In the genomic region with DNA sequence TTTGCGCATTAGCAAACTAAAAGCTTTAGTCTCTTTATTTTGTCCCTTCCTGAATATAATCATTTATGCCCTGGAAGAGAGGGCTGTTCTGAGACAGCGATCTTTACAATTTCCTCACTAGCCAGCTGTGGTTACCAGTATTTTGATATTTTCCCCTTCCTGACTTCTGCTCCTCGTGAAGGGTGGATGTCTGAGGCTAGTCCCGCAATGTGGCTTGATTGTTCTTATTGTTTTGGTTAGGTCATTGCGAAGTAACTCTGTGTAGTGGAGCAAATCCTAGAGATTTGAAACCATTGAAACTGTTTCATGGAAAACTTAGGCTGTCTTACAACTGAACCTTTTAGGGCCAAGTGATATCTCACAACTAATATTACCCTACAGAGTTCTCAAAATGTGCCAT, we compare ENCODE assay signal across 10 cellular contexts. TPM values are rescaled to one million over a fixed set of nuclear protein-coding genes. Genes with fewer than 3 reads are reported as not detected.
A peak's percentile ranks its signal among the peaks of the same experiment; 100 is the strongest.
DNase-seq lines count a peak whose midpoint lies in the region; FAIRE-seq and TF ChIP-seq lines count a peak whose summit lies in the region.
"Had no signal": no experiment of that assay in that cellular context is flagged by ENCODE, and none has a peak within 500 bp of the region (broad histone marks: within the 10 kb centered on the region; RNA-seq: fewer than 3 reads in every experiment).

No MANE protein-coding gene starts in this region.

- no peak for FAIRE-seq in urothelium cell line (lab: Jason Lieb, UNC)

- H3K36me3 ChIP-seq in breast epithelium (no peaks in the 10 kb centered on the region), transverse colon (no peaks in the 10 kb centered on the region)

- 85% methylated on average over 3 to 5 of the region's 5 CpGs for WGBS in transverse colon (ENCODE audit: low coverage in 1 of 2), 2 donors

- H3K4me1 Mint-ChIP-seq in MCF 10A (ENCODE audit: insufficient read depth, unreplicated experiment) = peaks cover 48% of the 10 kb centered on the region
- H3K4me1 Mint-ChIP-seq in activated CD4-positive, alpha-beta memory T cell treated with anti-CD3 and anti-CD28 coated beads for 36 hours (ENCODE audit: low read depth) = peaks cover 50% of the 10 kb centered on the region
- H3K4me1 Mint-ChIP-seq in immature natural killer cell = peaks cover 43 to 60% of the 10 kb centered on the region in 2 donors

- POLR2A ChIA-PET in MCF 10A (lab: Yijun Ruan, JAX) = interaction anchor here (0.8 to 6.9 kb wide), 17 partner anchors 13 to 622 kb away, joined by 3 to 45 read pairs (median 8); partner anchors contain the start of genes BABAM2 and RBKS
- POLR2A ChIA-PET in activated CD4-positive, alpha-beta memory T cell treated with anti-CD3 and anti-CD28 coated beads for 36 hours (lab: Charles Lee) = no interaction called here

- in situ Hi-C loops in transverse colon (cut with MboI; ENCODE audit: low pct_ligation_motif_present in 1 of 4, low pct_unique_long_range_greater_than_20kb in 1 of 4, low sequenced_read_pairs in 3 of 4) (loop anchor here in 2 of 4 donors (25.0 kb wide), 1 partner anchor 638 kb away; no protein-coding TSS in a partner anchor), ACHN (cut with HindIII; ENCODE audit: low pct_ligation_motif_present, low pct_unique_long_range_greater_than_20kb, low sequenced_read_pairs) (no loop called here)

- CTCF ChIA-PET in MCF 10A (lab: Yijun Ruan, JAX) = interaction anchor here (1.2 to 2.8 kb wide), 2 partner anchors 70 to 670 kb away, joined by 3 to 8 read pairs; no protein-coding TSS in a partner anchor
- CTCF ChIA-PET in activated CD4-positive, alpha-beta memory T cell treated with anti-CD3 and anti-CD28 coated beads for 36 hours (lab: Charles Lee) = interaction anchor here (0.6 to 1.3 kb wide), 2 partner anchors 91 to 169 kb away, joined by 3 to 4 read pairs; no protein-coding TSS in a partner anchor

- H3K36me3 Mint-ChIP-seq in MCF 10A (ENCODE audit: insufficient read depth, unreplicated experiment) (peaks cover 67% of the 10 kb centered on the region), immature natural killer cell (peaks cover 6 to 11% (median 8%) of the 10 kb centered on the region in 3 donors)
- peaks cover 25% of the 10 kb centered on the region for H3K36me3 Mint-ChIP-seq in activated CD4-positive, alpha-beta memory T cell treated with anti-CD3 and anti-CD28 coated beads for 36 hours

- no peaks in the 10 kb centered on the region for H3K27me3 Mint-ChIP-seq in MCF 10A (ENCODE audit: insufficient read depth, unreplicated experiment)
- H3K27me3 Mint-ChIP-seq in activated CD4-positive, alpha-beta memory T cell treated with anti-CD3 and anti-CD28 coated beads for 36 hours = no peaks in the 10 kb centered on the region
- H3K27me3 Mint-ChIP-seq in immature natural killer cell (ENCODE audit: low read depth in 3 of 3) = peaks cover 3 to 12% (median 4%) of the 10 kb centered on the region in 3 donors

- TF ChIP-seq CTCF in MCF 10A (IDR thresholded peaks at IDR 0.05; ENCODE audit: unreplicated experiment) = no peak
- no peak for TF ChIP-seq CTCF in breast epithelium (IDR thresholded peaks at IDR 0.05)
- TF ChIP-seq CTCF in transverse colon (IDR thresholded peaks at IDR 0.05) = no peak

- H3K4me1 ChIP-seq in breast epithelium (peaks cover 5 to 7% of the 10 kb centered on the region in 2 donors), transverse colon (peaks cover 11 to 41% (median 15%) of the 10 kb centered on the region in 4 donors)

- TF ChIP-seq POLR2A in breast epithelium (IDR thresholded peaks at IDR 0.05) = no peak
- no peak for TF ChIP-seq POLR2A in transverse colon (IDR thresholded peaks at IDR 0.05)

- TF ChIP-seq EP300 in transverse colon (IDR thresholded peaks at IDR 0.05; ENCODE audit: low read depth) = no peak

- no peak for DNase-seq in MCF 10A (ENCODE audit: unreplicated experiment)
- no peak for DNase-seq in breast epithelium (ENCODE audit: low spot score in 2 of 2)
- DNase-seq in activated CD4-positive, alpha-beta memory T cell treated with anti-CD3 and anti-CD28 coated beads for 36 hours = no peak
- no peak for DNase-seq in immature natural killer cell
- DNase-seq in transverse colon = no peak
- no peak for DNase-seq in urothelium cell line (ENCODE audit: low spot score)
- DNase-seq in ACHN = no peak
- no peak for DNase-seq in nucleus accumbens (lab: John Stamatoyannopoulos, UW)
- DNase-seq: effector memory CD4-positive, alpha-beta T cell; NCI-H446 had no signal

- H3K4me3 Mint-ChIP-seq in MCF 10A (ENCODE audit: unreplicated experiment) = peak overlapping the region; percentile 98
- H3K4me3 Mint-ChIP-seq in activated CD4-positive, alpha-beta memory T cell treated with anti-CD3 and anti-CD28 coated beads for 36 hours = no peak overlapping the region
- peak overlapping the region in 4 of 5 donors; percentile 27 to 67 (median 44) for H3K4me3 Mint-ChIP-seq in immature natural killer cell

- no peaks in the 10 kb centered on the region for H3K9me3 ChIP-seq in breast epithelium
- no peaks in the 10 kb centered on the region for H3K9me3 ChIP-seq in transverse colon

- H3K27ac Mint-ChIP-seq in MCF 10A (ENCODE audit: low read depth, unreplicated experiment) (peak overlapping the region; percentile 95), immature natural killer cell (peak overlapping the region in 3 of 6 donors; percentile 30 to 66 (median 50))
- H3K27ac Mint-ChIP-seq in activated CD4-positive, alpha-beta memory T cell treated with anti-CD3 and anti-CD28 coated beads for 36 hours = peak overlapping the region; percentile 35

- no TSS peak for BruUV-seq in MCF 10A (replicated peaks; lab: Mats Ljungman, UMichigan)

- H3K9me3 Mint-ChIP-seq in MCF 10A (ENCODE audit: unreplicated experiment) = no peaks in the 10 kb centered on the region
- no peaks in the 10 kb centered on the region for H3K9me3 Mint-ChIP-seq in activated CD4-positive, alpha-beta memory T cell treated with anti-CD3 and anti-CD28 coated beads for 36 hours
- H3K9me3 Mint-ChIP-seq in immature natural killer cell = no peaks in the 10 kb centered on the region

- H3K4me3 ChIP-seq in breast epithelium = no peak overlapping the region
- no peak overlapping the region for H3K4me3 ChIP-seq in transverse colon

- no peak overlapping the region for H3K27ac ChIP-seq in breast epithelium
- H3K27ac ChIP-seq in transverse colon = peak overlapping the region; percentile 3 to 95 (median 92)

- intact Hi-C loops in MCF 10A (cut with micrococcal nuclease) (loop anchor here (2.0 to 5.0 kb wide), 2 partner anchors 181 to 623 kb away; no protein-coding TSS in a partner anchor), breast epithelium (cut with DNase I; ENCODE audit: low total_unique reads) (no loop called here), transverse colon (cut with DNase I; ENCODE audit: low total_unique reads) (loop anchor here (5.0 kb wide), 1 partner anchor 623 kb away; no protein-coding TSS in a partner anchor)
- intact Hi-C loops in activated CD4-positive, alpha-beta memory T cell treated with anti-CD3 and anti-CD28 coated beads for 36 hours (cut with micrococcal nuclease) = loop anchor here (5.0 to 10.0 kb wide), 2 partner anchors 501 to 673 kb away; no protein-coding TSS in a partner anchor

- H3K27me3 ChIP-seq in breast epithelium (no peaks in the 10 kb centered on the region), transverse colon (no peaks in the 10 kb centered on the region)

RNA-seq across cellular contexts. Expression of gene MRPL33, which starts 2.4 kb away (rescaled TPM):
- total RNA-seq in MCF 10A (2022) (204 and 233 TPM in 2 replicates), breast epithelium (10 to 100 TPM; 88.2 to 93.3 (median 89.7) TPM), transverse colon (10 to 100 TPM in 3 of 4 donors, 1 to 10 TPM in 1; 7.2 to 89.4 (median 45.7) TPM)
- 10 to 100 TPM; 83.3 to 84.2 TPM for total RNA-seq in activated CD4-positive, alpha-beta memory T cell treated with anti-CD3 and anti-CD28 coated beads for 36 hours
- 100 to 1,000 TPM; 190 to 266 (median 238) TPM for polyA plus RNA-seq in immature natural killer cell

Comparison
In these comparisons a context has a peak if more than half of its experiments do, and no peak if none do; other contexts are left out.
1. H3K27ac ChIP-seq: peak in transverse colon (4 of 4); none in breast epithelium (0 of 2).